In the genomic region with DNA sequence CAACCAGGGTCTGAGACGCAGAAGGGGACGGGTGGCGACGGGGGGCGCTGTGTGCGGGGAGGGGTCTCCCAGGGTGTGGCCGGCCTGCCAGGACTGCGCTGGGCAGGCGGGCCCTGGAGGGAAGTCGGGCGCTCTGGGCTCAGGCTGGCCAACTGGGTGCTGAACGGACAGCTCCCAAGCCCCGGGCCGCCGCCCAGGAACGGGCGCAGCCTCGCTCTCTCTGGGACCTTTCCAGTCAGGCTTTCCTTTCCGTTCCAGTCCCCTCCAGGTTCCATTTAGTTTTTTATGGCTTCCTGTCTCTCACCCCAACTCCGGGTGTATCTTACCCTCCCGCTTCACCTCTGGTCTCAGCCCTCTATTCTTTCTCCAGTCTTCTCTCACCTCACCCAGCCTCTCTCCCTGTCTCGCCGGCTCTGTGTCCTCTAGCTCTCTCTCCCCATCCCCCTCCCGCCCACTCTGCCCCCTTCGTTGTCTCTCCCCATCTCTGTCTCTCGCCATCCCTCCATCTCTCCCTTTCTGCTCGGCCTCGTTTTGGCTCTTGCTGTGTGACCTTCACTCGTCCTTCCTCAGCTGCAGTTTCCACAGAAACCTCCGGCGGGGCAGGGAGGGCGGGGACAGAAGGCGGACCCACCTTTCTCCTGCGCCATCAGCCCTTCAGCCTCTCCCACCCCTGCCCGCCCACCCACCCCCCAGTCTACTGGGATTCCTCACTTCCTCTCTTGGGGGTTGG, we compare ENCODE assay signal across 9 cellular contexts. TPM values are rescaled to one million over a fixed set of nuclear protein-coding genes. Genes with fewer than 3 reads are reported as not detected.
DNase-seq lines count a peak whose midpoint lies in the region; ATAC-seq, FAIRE-seq and TF ChIP-seq lines count a peak whose summit lies in the region.
"Had no signal": no experiment of that assay in that cellular context is flagged by ENCODE, and none has a peak within 500 bp of the region (broad histone marks: within the 10 kb centered on the region; RNA-seq: fewer than 3 reads in every experiment).

No MANE protein-coding gene starts in this region.

- peaks cover 8% of the 10 kb centered on the region; the same call in 1 of the 2 replicates for H4K20me1 ChIP-seq in K562 (replicated peaks; ENCODE audit: control insufficient read depth, insufficient read depth, low read length)

- ATAC-seq in K562 (peak; percentile 77), GM19351 (IDR thresholded peaks at IDR 0.05; ENCODE audit: unreplicated experiment) (no peak), HG02588 (IDR thresholded peaks at IDR 0.05; ENCODE audit: unreplicated experiment) (no peak)

- DNase-seq in activated gamma-delta T cell treated with Interleukin-2 at 50 U/mL for 16 hours (peak; percentile 28), activated gamma-delta T cell (lab: John Stamatoyannopoulos, UW) (no peak), SJCRH30 (peak; percentile 62 to 75), K562 (ENCODE audit: extremely low read depth in 1 of 4, low spot score in 3 of 4) (peak; percentile 60 to 80 (median 76)), iris pigment epithelial cell (ENCODE audit: low read depth) (peak; percentile 44)

- H3K4me1 Mint-ChIP-seq in stimulated activated naive CD8-positive, alpha-beta T cell treated with anti-CD3 and anti-CD28 coated beads, Interleukin-15, Interleukin-2, amounts not matched to agents 100 ng/mL and 50 ng/mL, for 24 hours (ENCODE audit: low read depth), result peaks cover 29% of the 10 kb centered on the region

- WGBS in K562 (ENCODE audit: insufficient coverage, low coverage, missing lambda C conversion rate), result 0% methylated on average over 4 of the region's 35 CpGs

- no peak for TF ChIP-seq RAD21 in K562 (CRISPR knock-in tag; conservative IDR thresholded peaks at IDR 0.05 in 1 of 2, IDR thresholded peaks at IDR 0.05 in 1 of 2)

- CTCF ChIA-PET in K562 (lab: Yijun Ruan, JAX; ENCODE audit: low intra/inter-chr PET ratio), result no interaction called here

- POLR2A ChIA-PET in K562 (lab: Yijun Ruan, JAX), result interaction anchor here (0.6 to 2.0 kb wide), 5 partner anchors 11 to 134 kb away, joined by 3 to 5 read pairs (median 3); no protein-coding TSS in a partner anchor

- no peak overlapping the region for H3K27ac ChIP-seq in SJCRH30
- no peak overlapping the region for H3K27ac ChIP-seq in K562 (ENCODE audit: extremely low read depth, low read depth, low read length)

- no peak overlapping the region for H3K4me2 ChIP-seq in K562 (ENCODE audit: insufficient read depth, low read length)

- H3K4me1 ChIP-seq in SJCRH30, result peaks cover 2% of the 10 kb centered on the region; the same call in 1 of the 2 replicates
- H3K4me1 ChIP-seq in K562 (replicated peaks in 1 of 2; ENCODE audit: control insufficient read depth in 2 of 2, insufficient read depth in 2 of 2, low read length in 2 of 2), result peaks cover 0 to 35% of the 10 kb centered on the region in 2 experiments; a peak in 2 of 5 replicates

- no peaks in the 10 kb centered on the region for H3K9me3 Mint-ChIP-seq in stimulated activated naive CD8-positive, alpha-beta T cell treated with anti-CD3 and anti-CD28 coated beads, Interleukin-15, Interleukin-2, amounts not matched to agents 100 ng/mL and 50 ng/mL, for 24 hours

- no peaks in the 10 kb centered on the region for H3K79me2 ChIP-seq in K562 (ENCODE audit: control insufficient read depth, insufficient read depth, low read length)

- no peak overlapping the region for H3K9ac ChIP-seq in K562 (ENCODE audit: insufficient read depth in 1 of 2, low read depth in 2 of 2, low read length in 2 of 2)

- H3K27me3 Mint-ChIP-seq in stimulated activated naive CD8-positive, alpha-beta T cell treated with anti-CD3 and anti-CD28 coated beads, Interleukin-15, Interleukin-2, amounts not matched to agents 100 ng/mL and 50 ng/mL, for 24 hours, result peaks cover 66% of the 10 kb centered on the region

- TF ChIP-seq CTCF in K562 (IDR thresholded peaks at IDR 0.05 in 2 of 3, conservative IDR thresholded peaks at IDR 0.05 in 1 of 3; ENCODE audit: insufficient read depth in 2 of 3, low read depth in 1 of 3, low read length in 3 of 3), result no peak

- H3K4me3 Mint-ChIP-seq in stimulated activated naive CD8-positive, alpha-beta T cell treated with anti-CD3 and anti-CD28 coated beads, Interleukin-15, Interleukin-2, amounts not matched to agents 100 ng/mL and 50 ng/mL, for 24 hours, result peak overlapping the region; percentile 54

- H3K36me3 ChIP-seq in SJCRH30 (no peaks in the 10 kb centered on the region), K562 (ENCODE audit: control insufficient read depth, insufficient read depth, low read length) (no peaks in the 10 kb centered on the region)

- BruUV-seq in K562 (replicated peaks; lab: Mats Ljungman, UMichigan), result no TSS peak

- no peaks in the 10 kb centered on the region for H3K9me3 ChIP-seq in SJCRH30 (replicated peaks)
- H3K9me3 ChIP-seq in K562 (replicated peaks; ENCODE audit: control insufficient read depth, insufficient read depth, low read depth, low read length), result no peaks in the 10 kb centered on the region

- no peak for TF ChIP-seq POLR2A in K562 (conservative IDR thresholded peaks at IDR 0.05)

- H2AFZ ChIP-seq in K562 (ENCODE audit: low read depth, low read length), result no peak overlapping the region

- intact Hi-C loops in K562 (cut with micrococcal nuclease), result no loop called here

- H3K27ac Mint-ChIP-seq in stimulated activated naive CD8-positive, alpha-beta T cell treated with anti-CD3 and anti-CD28 coated beads, Interleukin-15, Interleukin-2, amounts not matched to agents 100 ng/mL and 50 ng/mL, for 24 hours, result no peak overlapping the region

- H3K4me3 ChIP-seq in SJCRH30, result no peak overlapping the region
- no peak overlapping the region for H3K4me3 ChIP-seq in K562

- H3K36me3 Mint-ChIP-seq in stimulated activated naive CD8-positive, alpha-beta T cell treated with anti-CD3 and anti-CD28 coated beads, Interleukin-15, Interleukin-2, amounts not matched to agents 100 ng/mL and 50 ng/mL, for 24 hours (ENCODE audit: low read depth), result no peaks in the 10 kb centered on the region

- TF ChIP-seq EP300 in K562 (IDR thresholded peaks at IDR 0.05; ENCODE audit: low read length), result no peak

- FAIRE-seq in K562 (lab: Jason Lieb, UNC), result no peak
- FAIRE-seq: G401.6 had no signal

- H3K9me1 ChIP-seq in K562 (ENCODE audit: control insufficient read depth, insufficient read depth, low read length), result no peaks in the 10 kb centered on the region

- no peaks in the 10 kb centered on the region for H3K27me3 ChIP-seq in SJCRH30
- H3K27me3 ChIP-seq in K562 (ENCODE audit: control insufficient read depth in 2 of 2, insufficient read depth in 2 of 2, low read length in 2 of 2), result peaks cover 13 to 64% of the 10 kb centered on the region in 2 experiments

- in situ Hi-C loops in K562 (cut with MboI), result no loop called here

TF ChIP-seq in K562, 482 proteins besides CTCF, POLR2A, EP300 and RAD21 (continues in another document):
- TF ChIP-seq RCOR1 (IDR thresholded peaks at IDR 0.05; ENCODE audit: borderline replicate concordance in 1 of 2, low read depth in 2 of 2, low read length in 2 of 2) (0 out of 4 replicates have a peak, but pooled peaks of 1 of the 2 experiments have one; percentile 58), WHSC1 (IDR thresholded peaks at IDR 0.05; ENCODE audit: low read length) (no peak), XRCC3 (IDR thresholded peaks at IDR 0.05) (no peak), SP2 (IDR thresholded peaks at IDR 0.05; ENCODE audit: extremely low read depth, low read depth, low read length, poor library complexity, severe bottlenecking) (no peak), XRCC5 (IDR thresholded peaks at IDR 0.05; ENCODE audit: low read depth, low read length) (no peak), HDAC2 (IDR thresholded peaks at IDR 0.05) (0 out of 2 replicates have a peak, but pooled peaks have one; percentile 30)

RNA-seq across cellular contexts. Expression of a gene that starts 3.3 kb away (rescaled TPM):
- total RNA-seq in SJCRH30 (2014; rRNA removed; shearing (Covaris generic)), result 11.2 and 12.1 TPM in 2 replicates
- 0.35 and 2.3 TPM in 2 replicates for total RNA-seq in K562 (2011; cell fraction: chromatin; rRNA removed; ENCODE audit: low replicate concordance)
- total RNA-seq in K562 (2011; cell fraction: nucleolus; rRNA removed), result 0.50 and 0.53 TPM in 2 replicates
- total RNA-seq in K562 (2011; cell fraction: nucleoplasm; rRNA removed), result 0.37 TPM in 1 of 2 replicates, not detected in the other
- total RNA-seq in K562 (2014; rRNA removed), result 0.27 TPM in 1 of 2 replicates, not detected in the other
- total RNA-seq in K562 (2014; rRNA removed; fragmentation: Illumina TruSeq; extraction: Trizol), result 0.03 and 0.04 TPM in 2 replicates
- total RNA-seq in K562 (2015; rRNA removed; fragmentation: Illumina TruSeq; extraction: Trizol), result 0.15 TPM in 1 of 2 replicates, not detected in the other
- total RNA-seq in K562 (2021), result 0.56 and 1.0 TPM in 2 replicates
- 0.01 and 0.03 TPM in 2 replicates for polyA plus RNA-seq in K562 (2011; rRNA removed)
- 0.03 TPM in 1 of 2 replicates, not detected in the other for polyA plus RNA-seq in K562 (2011; cell fraction: cytosol; rRNA removed)
- 0.13 TPM in 1 of 2 replicates, not detected in the other for polyA plus RNA-seq in K562 (2011; cell fraction: nucleus; rRNA removed)
- polyA plus RNA-seq in K562 (2012), result 0.62 and 1.7 TPM in 2 replicates
- polyA plus RNA-seq in K562 (2014; fragmentation: Illumina TruSeq; extraction: Trizol), result 0.30 and 0.60 TPM in 2 replicates
- not detected for polyA plus RNA-seq in K562 (2014; fragmentation: Nextera tagmentation; extraction: Ambion mirVana)
- 0.07 and 0.11 TPM in 2 replicates for polyA plus RNA-seq in K562 (2014; rRNA removed)
- polyA minus RNA-seq in K562 (2011; rRNA and poly(A)+ RNA removed), result 0.06 and 0.11 TPM in 2 replicates
- 0.19 TPM in 1 of 2 replicates, not detected in the other for polyA minus RNA-seq in K562 (2011; cell fraction: cytosol; rRNA and poly(A)+ RNA removed)
- 0.40 TPM in 1 of 2 replicates, not detected in the other for polyA minus RNA-seq in K562 (2011; cell fraction: nucleus; rRNA and poly(A)+ RNA removed)

RNA-seq across cellular contexts. Expression of a gene that starts 38.2 kb away (rescaled TPM):
- total RNA-seq in SJCRH30 (2014; rRNA removed; shearing (Covaris generic)), result 106 and 129 TPM in 2 replicates
- 19.9 and 51.2 TPM in 2 replicates for total RNA-seq in K562 (2011; cell fraction: chromatin; rRNA removed; ENCODE audit: low replicate concordance)
- 69.7 and 71.9 TPM in 2 replicates for total RNA-seq in K562 (2011; cell fraction: nucleolus; rRNA removed)
- total RNA-seq in K562 (2011; cell fraction: nucleoplasm; rRNA removed), result 51.7 and 54.7 TPM in 2 replicates
- 24.5 and 32.7 TPM in 2 replicates for total RNA-seq in K562 (2014; rRNA removed)
- total RNA-seq in K562 (2014; rRNA removed; fragmentation: Illumina TruSeq; extraction: Trizol), result 2.5 and 4.6 TPM in 2 replicates
- total RNA-seq in K562 (2015; rRNA removed; fragmentation: Illumina TruSeq; extraction: Trizol), result 7.1 and 7.2 TPM in 2 replicates
- 23.2 and 24.0 TPM in 2 replicates for total RNA-seq in K562 (2021)
- 17.7 and 36.3 TPM in 2 replicates for polyA plus RNA-seq in K562 (2011; rRNA removed)
- 84.6 and 116 TPM in 2 replicates for polyA plus RNA-seq in K562 (2011; cell fraction: cytosol; rRNA removed)
- polyA plus RNA-seq in K562 (2011; cell fraction: nucleus; rRNA removed), result 38.9 and 57.8 TPM in 2 replicates
- 22.9 and 60.5 TPM in 2 replicates for polyA plus RNA-seq in K562 (2012)
- polyA plus RNA-seq in K562 (2014; fragmentation: Illumina TruSeq; extraction: Trizol), result 2.4 and 7.8 TPM in 2 replicates
- 1 to 10 TPM; 5.2 to 9.3 TPM for polyA plus RNA-seq in K562 (2014; fragmentation: Nextera tagmentation; extraction: Ambion mirVana)
- 28.1 and 44.0 TPM in 2 replicates for polyA plus RNA-seq in K562 (2014; rRNA removed)
- 8.2 and 10.6 TPM in 2 replicates for polyA minus RNA-seq in K562 (2011; rRNA and poly(A)+ RNA removed)
- 7.3 and 10.4 TPM in 2 replicates for polyA minus RNA-seq in K562 (2011; cell fraction: cytosol; rRNA and poly(A)+ RNA removed)
- 12.3 and 23.0 TPM in 2 replicates for polyA minus RNA-seq in K562 (2011; cell fraction: nucleus; rRNA and poly(A)+ RNA removed)
